ENCODE assay signal across 25 cellular contexts in genomic region chr1:224704409-224704735, GRCh38.
A peak's percentile ranks its signal among the peaks of the same experiment; 100 is the strongest.
DNase-seq lines count a peak whose midpoint lies in the region; ATAC-seq, FAIRE-seq and TF ChIP-seq lines count a peak whose summit lies in the region.
"Had no signal": no experiment of that assay in that cellular context is flagged by ENCODE, and none has a peak within 500 bp of the region (broad histone marks: within the 10 kb centered on the region; RNA-seq: fewer than 3 reads in every experiment).

No MANE protein-coding gene starts in this region.

- H2BK20ac ChIP-seq in H1 (ENCODE audit: low read length): no peak overlapping the region

- no peak overlapping the region for H3K27ac Mint-ChIP-seq in activated CD8-positive, alpha-beta memory T cell treated with anti-CD3 and anti-CD28 coated beads, Interleukin-2, amount 10 ng/mL, durations not matched to agents 7 days and 5 days
- H3K27ac Mint-ChIP-seq: B cell; CD4-positive, alpha-beta T cell; CD8-positive, alpha-beta T cell had no signal

- H3K79me2 ChIP-seq in H1 (ENCODE audit: control insufficient read depth in 1 of 2, insufficient read depth in 2 of 2, low read length in 2 of 2): no peaks in the 10 kb centered on the region

- H3K27me3 Mint-ChIP-seq in activated CD8-positive, alpha-beta memory T cell treated with anti-CD3 and anti-CD28 coated beads, Interleukin-2, amount 10 ng/mL, durations not matched to agents 7 days and 5 days: no peaks in the 10 kb centered on the region
- H3K27me3 Mint-ChIP-seq: B cell; CD4-positive, alpha-beta T cell had no signal

- TF ChIP-seq CTCF in H1 (IDR thresholded peaks at IDR 0.05; ENCODE audit: control extremely low read depth in 1 of 3, insufficient read depth in 1 of 3, low read depth in 1 of 3, low read length in 3 of 3): no peak

- no peaks in the 10 kb centered on the region for H3K4me1 Mint-ChIP-seq in activated CD8-positive, alpha-beta memory T cell treated with anti-CD3 and anti-CD28 coated beads, Interleukin-2, amount 10 ng/mL, durations not matched to agents 7 days and 5 days
- H3K4me1 Mint-ChIP-seq: B cell had no signal

- TF ChIP-seq EP300 in H1 (IDR thresholded peaks at IDR 0.05; ENCODE audit: borderline replicate concordance in 1 of 2, low read depth in 2 of 2, low read length in 2 of 2): no peak

- H2BK12ac ChIP-seq in H1 (ENCODE audit: low read depth, low read length): no peak overlapping the region

- no peak overlapping the region for H3K18ac ChIP-seq in H1 (ENCODE audit: extremely low read depth, low read length)

- H2BK5ac ChIP-seq in H1 (ENCODE audit: low read depth, low read length): peak overlapping the region; percentile 76; the same call in 1 of the 2 replicates

- no peaks in the 10 kb centered on the region for H3K79me1 ChIP-seq in H1 (ENCODE audit: low read depth, low read length)

- no peak overlapping the region for H2BK15ac ChIP-seq in H1 (ENCODE audit: low read length)

- no peak overlapping the region for H4K8ac ChIP-seq in H1 (ENCODE audit: extremely low read depth, insufficient read depth, low read length)

- no peak overlapping the region for H3K23ac ChIP-seq in H1 (ENCODE audit: insufficient read length)

- no peak overlapping the region for H3K9ac ChIP-seq in H1 (replicated peaks in 1 of 4; ENCODE audit: extremely low read depth in 1 of 4, low read depth in 3 of 4, low read length in 3 of 4)
- H3K9ac ChIP-seq: BLaER1 treated with 17β-estradiol and CSF1 and Interleukin-3, amounts not matched to agents 10 nM and 100 nM had no signal

- H4K20me1 ChIP-seq in H1 (replicated peaks in 1 of 2; ENCODE audit: control insufficient read depth in 1 of 2, insufficient read depth in 2 of 2, low read length in 2 of 2): no peaks in the 10 kb centered on the region
- H4K20me1 ChIP-seq: BLaER1 treated with 17β-estradiol and CSF1 and Interleukin-3, amounts not matched to agents 10 nM and 100 nM had no signal

- WGBS in H1 (ENCODE audit: extremely low coverage in 1 of 2, insufficient coverage in 1 of 2, insufficient read length in 1 of 2, insufficient replicate concordance in 2 of 2, low coverage in 1 of 2, low lambda C conversion rate in 2 of 2, missing lambda C conversion rate in 1 of 2), 2 experiments: 98% methylated on average over 5 of the region's 5 CpGs; no CpG with 5 or more reads in 1 of the 2 experiments

- H3K36me3 ChIP-seq in H1 (ENCODE audit: control insufficient read depth in 2 of 4, insufficient read depth in 4 of 4, low read length in 3 of 4): no peaks in the 10 kb centered on the region
- H3K36me3 ChIP-seq: BLaER1 treated with 17β-estradiol and CSF1 and Interleukin-3, amounts not matched to agents 10 nM and 100 nM had no signal

- no peak for ATAC-seq in activated CD8-positive, alpha-beta memory T cell treated with anti-CD3 and anti-CD28 coated beads, Interleukin-2, amount 10 ng/mL, durations not matched to agents 7 days and 5 days
- ATAC-seq: A549; CD8-positive, alpha-beta T cell; GM12878 had no signal

- H3K23me2 ChIP-seq in H1 (ENCODE audit: low read depth, low read length): no peaks in the 10 kb centered on the region

- no peak overlapping the region for H2AK5ac ChIP-seq in H1 (ENCODE audit: low read depth, low read length)

- peaks cover 0 to 8% (median 7%) of the 10 kb centered on the region in 4 experiments; a peak in 6 of 7 replicates for H3K4me1 ChIP-seq in H1 (replicated peaks in 1 of 4; ENCODE audit: control insufficient read depth in 3 of 4, insufficient read depth in 4 of 4, low read length in 3 of 4)
- H3K4me1 ChIP-seq: A549, Caco-2 had no signal

- CTCF ChIA-PET in H1 (lab: Charles Lee; ENCODE audit: partially characterized antibody): interaction anchor here (0.6 to 17.3 kb wide), 5 partner anchors 16 to 191 kb away, joined by 3 to 236 read pairs (median 5); no protein-coding TSS in a partner anchor
- CTCF ChIA-PET in activated CD8-positive, alpha-beta memory T cell treated with anti-CD3 and anti-CD28 coated beads, Interleukin-2, amount 10 ng/mL, durations not matched to agents 7 days and 5 days (lab: Charles Lee): no interaction called here

- H3K56ac ChIP-seq in H1 (replicated peaks; ENCODE audit: insufficient read length, low read depth, low read length): no peak overlapping the region

- no peak overlapping the region for H2AFZ ChIP-seq in H1 (ENCODE audit: low read length)

- H4K91ac ChIP-seq in H1 (replicated peaks; ENCODE audit: insufficient read length, low read length): no peak overlapping the region

- no peaks in the 10 kb centered on the region for H3K9me3 ChIP-seq in H1 (ENCODE audit: insufficient read depth in 2 of 2, low read depth in 1 of 2, low read length in 1 of 2)
- H3K9me3 ChIP-seq: A549; BLaER1 treated with 17β-estradiol and CSF1 and Interleukin-3, amounts not matched to agents 10 nM and 100 nM; Caco-2 had no signal

- FAIRE-seq in H1 (lab: Jason Lieb, UNC): no peak
- FAIRE-seq: A549, D721Med, GM12878, GM12892, GM18507 had no signal

- H3K4me3 ChIP-seq in H1 (ENCODE audit: extremely low read depth in 1 of 4, insufficient read depth in 2 of 4, low read depth in 3 of 4, low read length in 4 of 4): no peak overlapping the region
- H3K4me3 ChIP-seq: A549; BLaER1 treated with 17β-estradiol and CSF1 and Interleukin-3, amounts not matched to agents 10 nM and 100 nM; GM12878 had no signal

- no peak overlapping the region for H3K14ac ChIP-seq in H1 (ENCODE audit: insufficient read length)

- no peak overlapping the region for H3K4me2 ChIP-seq in H1 (ENCODE audit: insufficient read depth in 1 of 2, low read depth in 2 of 2, low read length in 2 of 2)
- H3K4me2 ChIP-seq: A549; BLaER1 treated with 17β-estradiol and CSF1 and Interleukin-3, amounts not matched to agents 10 nM and 100 nM had no signal

- H4K5ac ChIP-seq in H1 (ENCODE audit: insufficient read length, low read depth, low read length): no peak overlapping the region

- H3K27me3 ChIP-seq in H1 (replicated peaks in 1 of 4; ENCODE audit: control insufficient read depth in 3 of 4, extremely low read depth in 1 of 4, insufficient read depth in 3 of 4, low read length in 3 of 4): no peaks in the 10 kb centered on the region
- H3K27me3 ChIP-seq: BLaER1 treated with 17β-estradiol and CSF1 and Interleukin-3, amounts not matched to agents 10 nM and 100 nM had no signal

- no peaks in the 10 kb centered on the region for H3K36me3 Mint-ChIP-seq in activated CD8-positive, alpha-beta memory T cell treated with anti-CD3 and anti-CD28 coated beads, Interleukin-2, amount 10 ng/mL, durations not matched to agents 7 days and 5 days
- H3K36me3 Mint-ChIP-seq: CD8-positive, alpha-beta T cell had no signal

- H3K9me3 Mint-ChIP-seq in activated CD8-positive, alpha-beta memory T cell treated with anti-CD3 and anti-CD28 coated beads, Interleukin-2, amount 10 ng/mL, durations not matched to agents 7 days and 5 days (ENCODE audit: low read depth): no peaks in the 10 kb centered on the region
- H3K9me3 Mint-ChIP-seq: CD4-positive, alpha-beta T cell; CD8-positive, alpha-beta T cell had no signal

- no peak overlapping the region for H3K4ac ChIP-seq in H1 (replicated peaks; ENCODE audit: insufficient read length, low read depth, low read length)

- no peak for TF ChIP-seq POLR2A in H1 (IDR thresholded peaks at IDR 0.05; ENCODE audit: control extremely low read depth in 1 of 2, low read depth in 2 of 2, low read length in 2 of 2)

- DNase-seq in NCI-H2171 treated with DMSO at 0.1 percent for 48 hours (lab: John Stamatoyannopoulos, UW) (peak; percentile 34), NCI-H2171 (lab: John Stamatoyannopoulos, UW) (no peak), H1 (ENCODE audit: low read depth in 1 of 2, low spot score in 2 of 2) (no peak), putamen (ENCODE audit: low spot score) (peak; percentile 50)
- no peak for DNase-seq in activated CD8-positive, alpha-beta memory T cell treated with anti-CD3 and anti-CD28 coated beads, Interleukin-2, amount 10 ng/mL, durations not matched to agents 7 days and 5 days
- DNase-seq: AML-193; Caco-2; Calu3; CD4-positive, alpha-beta T cell; CD8-positive, alpha-beta T cell; DMS153; DMS53; DMS79; DND-41; EL; GDM1 had no signal

- H3K27ac ChIP-seq in H1 (ENCODE audit: low read depth, low read length): no peak overlapping the region
- H3K27ac ChIP-seq: 22Rv1; A549; BLaER1 treated with 17β-estradiol and CSF1 and Interleukin-3, amounts not matched to agents 10 nM and 100 nM; C4-2B had no signal

- POLR2A ChIA-PET in H1 (lab: Charles Lee; ENCODE audit: partially characterized antibody): interaction anchor here (0.7 kb wide), 1 partner anchor 13 kb away, joined by 3 read pairs; no protein-coding TSS in a partner anchor

- H3K4me3 Mint-ChIP-seq in activated CD8-positive, alpha-beta memory T cell treated with anti-CD3 and anti-CD28 coated beads, Interleukin-2, amount 10 ng/mL, durations not matched to agents 7 days and 5 days: no peak overlapping the region
- H3K4me3 Mint-ChIP-seq: B cell; CD4-positive, alpha-beta T cell; CD8-positive, alpha-beta T cell had no signal

- no peak for TF ChIP-seq RAD21 in H1 (IDR thresholded peaks at IDR 0.05 in 1 of 2, conservative IDR thresholded peaks at IDR 0.05 in 1 of 2; ENCODE audit: low read depth in 2 of 2, low read length in 2 of 2)

- H2BK120ac ChIP-seq in H1 (replicated peaks; ENCODE audit: low read depth, low read length): no peak overlapping the region

TF ChIP-seq in H1, 55 proteins besides CTCF, POLR2A, EP300 and RAD21 (continues in another document):
- no peak for TF ChIP-seq ATF3 (IDR thresholded peaks at IDR 0.05; ENCODE audit: insufficient read depth, low read depth, low read length)
- no peak for TF ChIP-seq NRF1 (IDR thresholded peaks at IDR 0.05; ENCODE audit: low read depth, low read length)
- no peak for TF ChIP-seq TAF1 (IDR thresholded peaks at IDR 0.05; ENCODE audit: low read depth, low read length)
- no peak for TF ChIP-seq SIRT6 (IDR thresholded peaks at IDR 0.05; ENCODE audit: low read length)
- TF ChIP-seq CBX8 (IDR thresholded peaks at IDR 0.05; ENCODE audit: borderline replicate concordance, low read depth, low read length): no peak
- no peak for TF ChIP-seq TCF12 (IDR thresholded peaks at IDR 0.05; ENCODE audit: low read depth, low read length)
- no peak for TF ChIP-seq TEAD4 (IDR thresholded peaks at IDR 0.05; ENCODE audit: low read depth, low read length)
- TF ChIP-seq JUN (IDR thresholded peaks at IDR 0.05; ENCODE audit: low read depth, low read length): no peak
- no peak for TF ChIP-seq BACH1 (IDR thresholded peaks at IDR 0.05; ENCODE audit: low read length)
- TF ChIP-seq SP2 (IDR thresholded peaks at IDR 0.05; ENCODE audit: low read length): no peak
- no peak for TF ChIP-seq KDM5A (IDR thresholded peaks at IDR 0.05; ENCODE audit: low read length)
- no peak for TF ChIP-seq SAP30 (IDR thresholded peaks at IDR 0.05; ENCODE audit: insufficient read depth, insufficient replicate concordance, low read length)
- TF ChIP-seq NANOG (IDR thresholded peaks at IDR 0.05; ENCODE audit: insufficient read depth, low read depth, low read length, poor library complexity, severe bottlenecking): no peak

Comparison
In these comparisons a context has a peak if more than half of its experiments do, and no peak if none do; other contexts are left out.
1. DNase-seq: peak in NCI-H2171 treated with DMSO at 0.1 percent for 48 hours (single experiment) and putamen (single experiment); none in NCI-H2171 (single experiment), H1 (0 of 2) and activated CD8-positive, alpha-beta memory T cell treated with anti-CD3 and anti-CD28 coated beads, Interleukin-2, amount 10 ng/mL, durations not matched to agents 7 days and 5 days (single experiment).